ENCODE assay signal across 23 cellular contexts in the genomic region with DNA sequence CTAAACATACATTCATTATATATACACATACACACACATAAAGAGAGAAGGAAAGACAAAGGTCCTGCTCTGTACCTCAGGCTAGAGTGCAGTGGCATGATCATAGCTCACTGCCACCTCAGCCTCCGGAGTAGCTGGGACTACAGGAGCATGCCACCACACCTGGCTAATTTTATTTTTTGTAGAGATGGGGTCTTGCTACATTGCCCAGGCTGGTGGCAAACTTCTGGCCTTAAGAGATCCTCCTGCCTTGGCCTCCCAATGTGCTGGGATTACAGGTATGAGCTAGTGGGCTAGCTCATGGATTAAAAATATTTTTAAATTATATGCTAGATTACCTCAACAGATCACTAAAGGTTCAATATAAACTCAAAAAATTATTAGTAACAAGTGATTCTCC.
"Had no signal": no experiment of that assay in that cellular context is flagged by ENCODE, and none has a peak within 500 bp of the region (broad histone marks: within the 10 kb centered on the region; RNA-seq: fewer than 3 reads in every experiment).

No MANE protein-coding gene starts in this region.

- ATAC-seq: activated T-helper 17 cell treated with anti-CD3 and anti-CD28 coated beads, Interleukin-2, amount 50 U/mL, for 72 hours; naive thymus-derived CD8-positive, alpha-beta T cell; T-cell had no signal

- H3K4me2 ChIP-seq: neural progenitor cell had no signal

- H3K27ac ChIP-seq: adrenal gland, breast epithelium, neural progenitor cell, skin epidermis had no signal

- H3K4me3 Mint-ChIP-seq: activated CD4-positive, alpha-beta T cell treated with anti-CD3 and anti-CD28 coated beads, Interleukin-2, amount 10 ng/mL, durations not matched to agents 7 days and 5 days; activated naive CD8-positive, alpha-beta T cell; activated T-cell treated with anti-CD3 and anti-CD28 coated beads, Interleukin-2, amount 50 U/mL, for 24 hours; activated T-helper 17 cell treated with anti-CD3 and anti-CD28 coated beads, Interleukin-2, amount 50 U/mL, for 72 hours; mesothelial cell of epicardium; naive thymus-derived CD8-positive, alpha-beta T cell; neural progenitor cell; stimulated activated naive CD8-positive, alpha-beta T cell treated with anti-CD3 and anti-CD28 coated beads, Interleukin-15, amount 100 ng/mL, for 72 hours; T-cell had no signal

- H3K4me3 ChIP-seq: adrenal gland, breast epithelium, coronary artery, neural progenitor cell, skin epidermis, tibial artery had no signal

- H3K9ac ChIP-seq: neural progenitor cell had no signal

- H3K27me3 Mint-ChIP-seq: activated CD4-positive, alpha-beta T cell treated with anti-CD3 and anti-CD28 coated beads, Interleukin-2, amount 10 ng/mL, durations not matched to agents 7 days and 5 days; activated naive CD8-positive, alpha-beta T cell; activated T-cell treated with anti-CD3 and anti-CD28 coated beads, Interleukin-2, amount 50 U/mL, for 24 hours; activated T-helper 17 cell treated with anti-CD3 and anti-CD28 coated beads, Interleukin-2, amount 50 U/mL, for 72 hours; naive thymus-derived CD8-positive, alpha-beta T cell; progenitor cell of endocrine pancreas; stimulated activated naive CD8-positive, alpha-beta T cell treated with anti-CD3 and anti-CD28 coated beads, Interleukin-15, amount 100 ng/mL, for 72 hours; T-cell had no signal

- H3K27me3 ChIP-seq: adrenal gland, breast epithelium, neural progenitor cell, tibial artery had no signal

- H3K36me3 ChIP-seq: adrenal gland, breast epithelium, neural progenitor cell, tibial artery had no signal

- DNase-seq: activated CD4-positive, CD25-positive, alpha-beta regulatory T cell treated with anti-CD3 and anti-CD28 coated beads, Interleukin-2, amount 50 U/mL, for 72 hours; activated CD8-positive, alpha-beta memory T cell treated with anti-CD3 and anti-CD28 coated beads for 24 hours; activated CD8-positive, alpha-beta memory T cell treated with anti-CD3 and anti-CD28 coated beads, Interleukin-2, amount 50 U/mL, for 4 hours; activated naive CD4-positive, alpha-beta T cell; activated T-cell treated with anti-CD3 and anti-CD28 coated beads, Interleukin-2, amount 50 U/mL, for 24 hours; adrenal gland; cerebellar nuclear complex; kidney; naive thymus-derived CD8-positive, alpha-beta T cell; stimulated activated CD4-positive, alpha-beta T cell treated with anti-CD3 and anti-CD28 coated beads, Interleukin-1b, Interleukin-23, amount 100 ng/mL, for 48 hours; stimulated activated naive CD8-positive, alpha-beta T cell treated with anti-CD3 and anti-CD28 coated beads, Interleukin-15, amount 100 ng/mL, for 72 hours; T-cell; tibial artery had no signal

- H3K27ac Mint-ChIP-seq: activated naive CD8-positive, alpha-beta T cell; activated T-cell treated with anti-CD3 and anti-CD28 coated beads, Interleukin-2, amount 50 U/mL, for 24 hours; activated T-helper 17 cell treated with anti-CD3 and anti-CD28 coated beads, Interleukin-2, amount 50 U/mL, for 72 hours; mesothelial cell of epicardium; neural progenitor cell; progenitor cell of endocrine pancreas; T-cell; T-helper 2 cell treated with Interferon-gamma antibody and Interleukin-4, amounts not matched to agents 5 μg/mL and 100 μg/mL, for 36 hours had no signal

- H3K9me3 Mint-ChIP-seq: activated CD4-positive, alpha-beta T cell treated with anti-CD3 and anti-CD28 coated beads, Interleukin-2, amount 10 ng/mL, durations not matched to agents 7 days and 5 days; activated T-cell treated with anti-CD3 and anti-CD28 coated beads, Interleukin-2, amount 50 U/mL, for 24 hours; activated T-helper 17 cell treated with anti-CD3 and anti-CD28 coated beads, Interleukin-2, amount 50 U/mL, for 72 hours; mesothelial cell of epicardium; naive thymus-derived CD8-positive, alpha-beta T cell; neural progenitor cell; stimulated activated naive CD8-positive, alpha-beta T cell treated with anti-CD3 and anti-CD28 coated beads, Interleukin-15, amount 100 ng/mL, for 72 hours; T-cell; T-helper 2 cell treated with Interferon-gamma antibody and Interleukin-4, amounts not matched to agents 5 μg/mL and 100 μg/mL, for 36 hours had no signal

- H3K36me3 Mint-ChIP-seq: activated naive CD8-positive, alpha-beta T cell; mesothelial cell of epicardium; naive thymus-derived CD8-positive, alpha-beta T cell; neural progenitor cell; T-cell had no signal

- H2AFZ ChIP-seq: neural progenitor cell had no signal

- H3K9me3 ChIP-seq: adrenal gland, breast epithelium, tibial artery had no signal
